Comparison of ENCODE assay signal across 7 cellular contexts in the genomic region with DNA sequence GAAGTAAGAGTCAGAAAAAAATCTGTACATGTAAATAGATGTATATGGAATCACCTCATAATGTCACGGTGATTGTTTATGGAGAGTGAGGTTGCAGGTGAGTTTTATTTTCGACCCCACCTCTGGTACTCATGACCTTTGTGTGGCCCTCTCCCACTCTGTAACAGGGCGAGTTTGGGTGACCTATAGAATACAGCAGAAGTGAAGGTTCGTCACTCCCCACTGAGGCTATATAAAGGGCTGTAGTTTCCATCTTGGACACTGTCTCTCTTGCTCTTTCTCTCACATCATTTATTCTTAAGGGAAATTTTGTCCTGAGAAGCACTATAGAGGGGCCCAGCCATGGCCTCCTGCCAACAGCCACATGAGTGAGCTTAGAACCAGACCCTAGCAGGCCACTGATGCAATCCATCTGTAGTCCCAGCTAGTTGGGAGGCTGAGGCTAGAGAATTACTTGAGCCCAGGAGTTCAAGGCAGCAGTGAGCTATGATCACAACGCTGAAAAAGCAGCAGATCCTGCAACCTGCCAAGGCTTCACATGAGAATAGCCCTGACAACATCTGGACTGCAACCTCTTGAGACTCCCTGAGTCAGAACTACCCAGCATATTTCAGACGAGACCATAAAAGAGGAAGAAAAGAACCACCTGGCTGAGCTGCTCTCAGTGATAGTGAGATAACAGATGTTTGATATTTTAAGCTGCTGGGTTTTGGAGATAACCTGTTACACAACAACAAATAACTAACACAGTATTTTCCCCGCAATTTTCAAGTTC.
DNase-seq lines count a peak whose midpoint lies in the region; ATAC-seq and TF ChIP-seq lines count a peak whose summit lies in the region.

No MANE protein-coding gene starts in this region.

- H3K27me3 ChIP-seq in neural progenitor cell: no peaks in the 10 kb centered on the region
- no peaks in the 10 kb centered on the region for H3K27me3 ChIP-seq in CD4-positive, alpha-beta T cell (ENCODE audit: control insufficient read depth, insufficient read depth, low read length)

- H3K4me1 ChIP-seq in neural progenitor cell: no peaks in the 10 kb centered on the region

- POLR2A ChIA-PET in CD4-positive, alpha-beta T cell (lab: Charles Lee): no interaction called here

- no peak overlapping the region for H3K4me3 ChIP-seq in neural progenitor cell

- no peaks in the 10 kb centered on the region for H3K36me3 ChIP-seq in neural progenitor cell

- H3K27ac ChIP-seq in neural progenitor cell: no peak overlapping the region
- H3K27ac ChIP-seq in CD4-positive, alpha-beta T cell (ENCODE audit: low read depth, low read length): no peak overlapping the region

- H3K36me3 Mint-ChIP-seq in neural progenitor cell: no peaks in the 10 kb centered on the region
- H3K36me3 Mint-ChIP-seq in CD4-positive, alpha-beta T cell (ENCODE audit: low read depth): no peaks in the 10 kb centered on the region

- no peak overlapping the region for H3K9ac ChIP-seq in neural progenitor cell

- peaks cover 6% of the 10 kb centered on the region for H3K9me3 Mint-ChIP-seq in neural progenitor cell
- no peaks in the 10 kb centered on the region for H3K9me3 Mint-ChIP-seq in CD4-positive, alpha-beta T cell

- peak overlapping the region; percentile 53 for H3K27ac Mint-ChIP-seq in neural progenitor cell
- H3K27ac Mint-ChIP-seq in CD4-positive, alpha-beta T cell: no peak overlapping the region

- intact Hi-C loops in CD4-positive, alpha-beta T cell (cut with DNase I, micrococcal nuclease): loop anchor here (5.0 kb wide), 1 partner anchor 272 kb away; no protein-coding TSS in a partner anchor

- peaks cover 6% of the 10 kb centered on the region for H3K4me1 Mint-ChIP-seq in neural progenitor cell
- H3K4me1 Mint-ChIP-seq in CD4-positive, alpha-beta T cell (ENCODE audit: low read depth): peaks cover 19% of the 10 kb centered on the region

- no peak overlapping the region for H2AFZ ChIP-seq in neural progenitor cell (replicated peaks)

- CTCF ChIA-PET in CD4-positive, alpha-beta T cell (lab: Charles Lee): no interaction called here

- no peaks in the 10 kb centered on the region for H3K79me2 ChIP-seq in neural progenitor cell (ENCODE audit: low read depth)

- H3K4me2 ChIP-seq in neural progenitor cell: no peak overlapping the region

- H4K20me1 ChIP-seq in neural progenitor cell (ENCODE audit: low read depth): no peaks in the 10 kb centered on the region

- H3F3A ChIP-seq in neural progenitor cell (ENCODE audit: low read depth): no peaks in the 10 kb centered on the region

- ATAC-seq in GM19023 (IDR thresholded peaks at IDR 0.05; ENCODE audit: unreplicated experiment) (peak; percentile 54), HG02759 (IDR thresholded peaks at IDR 0.05; ENCODE audit: unreplicated experiment) (peak; percentile 57)
- ATAC-seq in CD4-positive, alpha-beta T cell (ENCODE audit: poor library complexity): no peak

- H3K9me3 ChIP-seq in neural progenitor cell (ENCODE audit: low read depth): no peaks in the 10 kb centered on the region
- no peaks in the 10 kb centered on the region for H3K9me3 ChIP-seq in CD4-positive, alpha-beta T cell (ENCODE audit: control insufficient read depth, low read length)

- no peak overlapping the region for H3K4me3 Mint-ChIP-seq in neural progenitor cell
- no peak overlapping the region for H3K4me3 Mint-ChIP-seq in CD4-positive, alpha-beta T cell

- peak; percentile 11 for DNase-seq in NCI-H2171 (lab: John Stamatoyannopoulos, UW)
- DNase-seq in neural progenitor cell (ENCODE audit: low spot score): no peak
- no peak for DNase-seq in CD4-positive, alpha-beta T cell
- no peak for DNase-seq in DMS153 treated with DMSO at 0.1 percent for 48 hours (lab: John Stamatoyannopoulos, UW; ENCODE audit: unreplicated experiment)
- DNase-seq in KG1 (lab: John Stamatoyannopoulos, UW): no peak

- H3K27me3 Mint-ChIP-seq in neural progenitor cell (ENCODE audit: insufficient read depth, low read depth): no peaks in the 10 kb centered on the region
- H3K27me3 Mint-ChIP-seq in CD4-positive, alpha-beta T cell: no peaks in the 10 kb centered on the region

- TF ChIP-seq CTCF in neural progenitor cell (IDR thresholded peaks at IDR 0.05): no peak
- no peak for TF ChIP-seq CTCF in CD4-positive, alpha-beta T cell (IDR thresholded peaks at IDR 0.05)
